Comparison of ENCODE assay signal across 11 cellular contexts in the genomic region with DNA sequence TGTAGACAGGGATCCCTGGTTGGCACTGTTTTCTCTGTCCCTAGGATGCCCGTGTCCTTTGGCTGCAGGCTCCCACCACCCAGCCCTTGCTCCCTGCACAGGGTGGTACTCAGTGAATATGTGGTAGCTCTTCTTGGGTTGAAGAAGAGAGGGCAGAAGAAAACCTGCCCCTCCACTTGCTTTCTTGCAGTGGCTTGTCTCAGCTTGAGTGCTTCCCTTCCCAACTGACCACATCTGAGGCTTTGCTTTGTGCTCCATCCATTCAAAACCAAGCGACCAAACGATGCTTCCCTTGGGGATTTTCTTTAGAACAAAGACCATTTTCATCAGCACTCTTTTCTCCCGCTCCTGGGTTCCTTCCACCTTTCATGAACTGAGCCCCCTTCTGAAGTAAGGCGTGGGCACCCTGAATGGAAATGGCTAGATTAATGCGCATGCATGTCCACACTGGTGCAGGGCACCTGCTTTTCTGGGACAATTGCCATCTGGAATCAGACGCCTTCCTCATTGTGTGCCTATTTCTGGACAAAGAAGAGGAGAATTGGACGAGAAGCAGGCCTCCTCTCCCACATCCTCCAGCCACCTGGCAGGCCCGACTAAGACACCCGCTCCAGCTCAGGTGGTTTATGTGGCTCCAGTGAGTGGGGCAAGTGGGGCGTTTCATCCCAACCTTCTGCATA. TPM values are rescaled to one million over a fixed set of nuclear protein-coding genes. Genes with fewer than 3 reads are reported as not detected.
DNase-seq lines count a peak whose midpoint lies in the region; ATAC-seq lines count a peak whose summit lies in the region.
"Had no signal": no experiment of that assay in that cellular context is flagged by ENCODE, and none has a peak within 500 bp of the region (broad histone marks: within the 10 kb centered on the region; RNA-seq: fewer than 3 reads in every experiment).

No MANE protein-coding gene starts in this region.

- ATAC-seq in HG03097 (IDR thresholded peaks at IDR 0.05; ENCODE audit: low FRiP score, unreplicated experiment): no peak

- intact Hi-C loops in dendritic cell treated with granulocyte-macrophage colony-stimulating factor and Interleukin-4, amounts not matched to agents 40 ng/mL and 50 ng/mL, for 4 days (cut with micrococcal nuclease): no loop called here
- intact Hi-C loops in posterior cingulate gyrus (cut with DNase I): no loop called here

- no peaks in the 10 kb centered on the region for H3K9me3 Mint-ChIP-seq in dendritic cell treated with granulocyte-macrophage colony-stimulating factor and Interleukin-4, amounts not matched to agents 40 ng/mL and 50 ng/mL, for 4 days
- peaks cover 5% of the 10 kb centered on the region for H3K9me3 Mint-ChIP-seq in activated CD4-positive, alpha-beta memory T cell treated with anti-CD3 and anti-CD28 coated beads, Interleukin-2, amount 10 ng/mL, durations not matched to agents 7 days and 5 days

- H3K4me3 Mint-ChIP-seq in dendritic cell treated with granulocyte-macrophage colony-stimulating factor and Interleukin-4, amounts not matched to agents 40 ng/mL and 50 ng/mL, for 4 days: no peak overlapping the region
- no peak overlapping the region for H3K4me3 Mint-ChIP-seq in activated CD4-positive, alpha-beta memory T cell treated with anti-CD3 and anti-CD28 coated beads, Interleukin-2, amount 10 ng/mL, durations not matched to agents 7 days and 5 days

- POLR2A ChIA-PET in activated CD4-positive, alpha-beta memory T cell treated with anti-CD3 and anti-CD28 coated beads, Interleukin-2, amount 10 ng/mL, durations not matched to agents 7 days and 5 days (lab: Charles Lee): interaction anchor here (0.6 to 1.9 kb wide), 10 partner anchors 9 to 149 kb away, joined by 3 to 6 read pairs (median 3); no protein-coding TSS in a partner anchor

- H3K36me3 Mint-ChIP-seq in dendritic cell treated with granulocyte-macrophage colony-stimulating factor and Interleukin-4, amounts not matched to agents 40 ng/mL and 50 ng/mL, for 4 days (ENCODE audit: low read depth): no peaks in the 10 kb centered on the region
- H3K36me3 Mint-ChIP-seq in activated CD4-positive, alpha-beta memory T cell treated with anti-CD3 and anti-CD28 coated beads, Interleukin-2, amount 10 ng/mL, durations not matched to agents 7 days and 5 days (ENCODE audit: low read depth): peaks cover 11% of the 10 kb centered on the region

- peaks cover 3% of the 10 kb centered on the region for H3K27me3 Mint-ChIP-seq in dendritic cell treated with granulocyte-macrophage colony-stimulating factor and Interleukin-4, amounts not matched to agents 40 ng/mL and 50 ng/mL, for 4 days
- H3K27me3 Mint-ChIP-seq in activated CD4-positive, alpha-beta memory T cell treated with anti-CD3 and anti-CD28 coated beads, Interleukin-2, amount 10 ng/mL, durations not matched to agents 7 days and 5 days: no peaks in the 10 kb centered on the region

- peak; percentile 31 for DNase-seq in NCI-H146 (lab: John Stamatoyannopoulos, UW)
- DNase-seq in NCI-H146 treated with DMSO at 0.1 percent for 48 hours (lab: John Stamatoyannopoulos, UW; ENCODE audit: unreplicated experiment): no peak
- DNase-seq in NCI-H2196 treated with DMSO at 0.1 percent for 48 hours (lab: John Stamatoyannopoulos, UW; ENCODE audit: unreplicated experiment): peak; percentile 91
- peak in 8 of 10 donors; percentile 21 to 88 (median 51) for DNase-seq in posterior cingulate gyrus
- no peak for DNase-seq in activated gamma-delta T cell (lab: John Stamatoyannopoulos, UW)
- no peak for DNase-seq in activated CD4-positive, alpha-beta memory T cell treated with anti-CD3 and anti-CD28 coated beads, Interleukin-2, amount 10 ng/mL, durations not matched to agents 7 days and 5 days
- DNase-seq: activated effector memory CD4-positive, alpha-beta T cell treated with Interleukin-2 at 50 U/mL for 16 hours; colonic mucosa; NCI-H2171 treated with DMSO at 0.1 percent for 48 hours had no signal

- peak overlapping the region; percentile 74 for H3K27ac Mint-ChIP-seq in dendritic cell treated with granulocyte-macrophage colony-stimulating factor and Interleukin-4, amounts not matched to agents 40 ng/mL and 50 ng/mL, for 4 days
- H3K27ac Mint-ChIP-seq in activated CD4-positive, alpha-beta memory T cell treated with anti-CD3 and anti-CD28 coated beads, Interleukin-2, amount 10 ng/mL, durations not matched to agents 7 days and 5 days: no peak overlapping the region

- CTCF ChIA-PET in activated CD4-positive, alpha-beta memory T cell treated with anti-CD3 and anti-CD28 coated beads, Interleukin-2, amount 10 ng/mL, durations not matched to agents 7 days and 5 days (lab: Charles Lee): interaction anchor here (0.9 to 1.3 kb wide), 2 partner anchors 12 to 302 kb away, joined by 3 to 5 read pairs; no protein-coding TSS in a partner anchor

- peaks cover 63% of the 10 kb centered on the region for H3K4me1 Mint-ChIP-seq in dendritic cell treated with granulocyte-macrophage colony-stimulating factor and Interleukin-4, amounts not matched to agents 40 ng/mL and 50 ng/mL, for 4 days (ENCODE audit: low read depth)
- H3K4me1 Mint-ChIP-seq in activated CD4-positive, alpha-beta memory T cell treated with anti-CD3 and anti-CD28 coated beads, Interleukin-2, amount 10 ng/mL, durations not matched to agents 7 days and 5 days: peaks cover 39% of the 10 kb centered on the region

RNA-seq across cellular contexts. Expression of gene ARL4C, which starts 59.1 kb away (rescaled TPM):
- 100 to 1,000 TPM; 445 to 449 TPM for total RNA-seq in activated CD4-positive, alpha-beta memory T cell treated with anti-CD3 and anti-CD28 coated beads, Interleukin-2, amount 10 ng/mL, durations not matched to agents 7 days and 5 days

Comparison
In these comparisons a context has a peak if more than half of its experiments do, and no peak if none do; other contexts are left out.
1. DNase-seq: peak in NCI-H146 (single experiment), NCI-H2196 treated with DMSO at 0.1 percent for 48 hours (single experiment) and posterior cingulate gyrus (8 of 10); none in NCI-H146 treated with DMSO at 0.1 percent for 48 hours (single experiment), activated gamma-delta T cell (single experiment) and activated CD4-positive, alpha-beta memory T cell treated with anti-CD3 and anti-CD28 coated beads, Interleukin-2, amount 10 ng/mL, durations not matched to agents 7 days and 5 days (single experiment).